Comparison of ENCODE assay signal across 22 cellular contexts in genomic region chr22:48342732-48343131, GRCh38.
A peak's percentile ranks its signal among the peaks of the same experiment; 100 is the strongest.
DNase-seq lines count a peak whose midpoint lies in the region; ATAC-seq, FAIRE-seq and TF ChIP-seq lines count a peak whose summit lies in the region.
"Had no signal": no experiment of that assay in that cellular context is flagged by ENCODE, and none has a peak within 500 bp of the region (broad histone marks: within the 10 kb centered on the region; RNA-seq: fewer than 3 reads in every experiment).

No MANE protein-coding gene starts in this region.

- H4K5ac ChIP-seq in H1 (ENCODE audit: insufficient read length, low read depth, low read length) (no peak overlapping the region), H9 (ENCODE audit: insufficient read length, low read depth, low read length) (no peak overlapping the region)

- H3K4me1 Mint-ChIP-seq in H9: peaks cover 32 to 35% of the 10 kb centered on the region in 2 experiments
- H3K4me1 Mint-ChIP-seq: CD14-positive monocyte; CD8-positive, alpha-beta memory T cell had no signal

- no peaks in the 10 kb centered on the region for H3K36me3 Mint-ChIP-seq in H9 (ENCODE audit: insufficient read depth in 1 of 3, low read depth in 3 of 3)
- H3K36me3 Mint-ChIP-seq: CD14-positive monocyte; CD8-positive, alpha-beta memory T cell had no signal

- H3K4me3 Mint-ChIP-seq in H9: no peak overlapping the region
- H3K4me3 Mint-ChIP-seq: CD14-positive monocyte; CD4-positive, alpha-beta T cell; CD8-positive, alpha-beta memory T cell; GM23338 had no signal

- H3K4me2 ChIP-seq in BLaER1 treated with 17β-estradiol and CSF1 and Interleukin-3, amounts not matched to agents 10 nM and 100 nM: peak overlapping the region in 8 of 11 experiments; percentile 3 to 88 (median 76); a peak in 13 of 22 replicates
- no peak overlapping the region for H3K4me2 ChIP-seq in H1 (ENCODE audit: insufficient read depth in 1 of 2, low read depth in 2 of 2, low read length in 2 of 2)
- H3K4me2 ChIP-seq in H9 (ENCODE audit: insufficient read depth, insufficient read length, low read length): no peak overlapping the region
- H3K4me2 ChIP-seq: GM23338 had no signal

- H3K9me3 ChIP-seq in right cardiac atrium (ENCODE audit: control insufficient read depth, low read length): no peaks in the 10 kb centered on the region
- no peaks in the 10 kb centered on the region for H3K9me3 ChIP-seq in BLaER1 treated with 17β-estradiol and CSF1 and Interleukin-3, amounts not matched to agents 10 nM and 100 nM (replicated peaks in 1 of 11)
- H3K9me3 ChIP-seq in H1 (ENCODE audit: insufficient read depth in 2 of 2, low read depth in 1 of 2, low read length in 1 of 2): no peaks in the 10 kb centered on the region
- H3K9me3 ChIP-seq in sigmoid colon: no peaks in the 10 kb centered on the region
- no peaks in the 10 kb centered on the region for H3K9me3 ChIP-seq in H9 (ENCODE audit: control insufficient read depth, low read depth, low read length)

- H3K27me3 ChIP-seq in right cardiac atrium (ENCODE audit: control insufficient read depth, insufficient read depth) (no peaks in the 10 kb centered on the region), H1 (replicated peaks in 1 of 4; ENCODE audit: control insufficient read depth in 3 of 4, extremely low read depth in 1 of 4, insufficient read depth in 3 of 4, low read length in 3 of 4) (peaks cover 0 to 28% (median 13%) of the 10 kb centered on the region in 4 experiments; a peak in 5 of 7 replicates), sigmoid colon (peaks cover 0 to 8% (median 0%) of the 10 kb centered on the region in 3 donors), H9 (ENCODE audit: insufficient read depth, low read length) (peaks cover 2% of the 10 kb centered on the region; the same call in 1 of the 2 replicates)
- peaks cover 0 to 7% (median 0%) of the 10 kb centered on the region in 11 experiments; a peak in 2 of 22 replicates for H3K27me3 ChIP-seq in BLaER1 treated with 17β-estradiol and CSF1 and Interleukin-3, amounts not matched to agents 10 nM and 100 nM

- TF ChIP-seq POLR2A in H1 (IDR thresholded peaks at IDR 0.05; ENCODE audit: control extremely low read depth in 1 of 2, low read depth in 2 of 2, low read length in 2 of 2) (no peak), sigmoid colon (IDR thresholded peaks at IDR 0.05) (no peak)

- no peak overlapping the region for H3K14ac ChIP-seq in H1 (ENCODE audit: insufficient read length)
- H3K14ac ChIP-seq in H9 (ENCODE audit: insufficient read depth, low read length): no peak overlapping the region

- 80% methylated on average over 4 of the region's 4 CpGs for WGBS in right cardiac atrium
- WGBS in H1 (ENCODE audit: extremely low coverage in 1 of 2, insufficient coverage in 1 of 2, insufficient read length in 1 of 2, insufficient replicate concordance in 2 of 2, low coverage in 1 of 2, low lambda C conversion rate in 2 of 2, missing lambda C conversion rate in 1 of 2), 2 experiments: 93% methylated on average over 3 of the region's 4 CpGs; no CpG with 5 or more reads in 1 of the 2 experiments
- WGBS in sigmoid colon, 2 donors: 87 to 88% methylated on average over 4 of the region's 4 CpGs
- WGBS in H9 (ENCODE audit: extremely low coverage, insufficient read length, low lambda C conversion rate): no CpG with 5 or more reads among the region's 4 CpGs

- POLR2A ChIA-PET in H1 (lab: Charles Lee; ENCODE audit: partially characterized antibody): no interaction called here

- no peak overlapping the region for H4K8ac ChIP-seq in H1 (ENCODE audit: extremely low read depth, insufficient read depth, low read length)
- H4K8ac ChIP-seq in H9 (replicated peaks; ENCODE audit: insufficient read length, low read depth, low read length): no peak overlapping the region

- DNase-seq in Right ventricle myocardium superior (peak; percentile 22), right cardiac atrium (no peak), H1 (ENCODE audit: low read depth in 1 of 2, low spot score in 2 of 2) (no peak), sigmoid colon (peak; percentile 21), H9 (no peak)
- no peak for DNase-seq in stimulated activated CD8-positive, alpha-beta memory T cell treated with anti-CD3 and anti-CD28 coated beads, Interleukin-4, amount 100 ng/mL, for 48 hours
- DNase-seq: 8988T; CD4-positive, alpha-beta T cell; CD8-positive, alpha-beta memory T cell; DMS 273 treated with DMSO at 0.1 percent for 48 hours; DMS79; EL; GDM1; HCEC 1CT had no signal

- TF ChIP-seq CTCF in H1 (IDR thresholded peaks at IDR 0.05; ENCODE audit: control extremely low read depth in 1 of 3, insufficient read depth in 1 of 3, low read depth in 1 of 3, low read length in 3 of 3) (no peak), sigmoid colon (IDR thresholded peaks at IDR 0.05) (no peak), H9 (conservative IDR thresholded peaks at IDR 0.05) (no peak)

- FAIRE-seq in H1 (lab: Jason Lieb, UNC): no peak
- FAIRE-seq: D721Med, GM12878, GM19239, H54 had no signal

- TF ChIP-seq RAD21 in H1 (IDR thresholded peaks at IDR 0.05 in 1 of 2, conservative IDR thresholded peaks at IDR 0.05 in 1 of 2; ENCODE audit: low read depth in 2 of 2, low read length in 2 of 2): no peak

- H3K79me1 ChIP-seq in H1 (ENCODE audit: low read depth, low read length) (0 out of 2 replicates have a peak, but pooled peaks cover 2% of the 10 kb centered on the region), H9 (ENCODE audit: insufficient read depth, low read depth, low read length, poor library complexity, severe bottlenecking) (no peaks in the 10 kb centered on the region)

- H3K27me3 Mint-ChIP-seq in H9 (ENCODE audit: low read depth): peaks cover 36% of the 10 kb centered on the region

- no peak overlapping the region for H3K23ac ChIP-seq in H1 (ENCODE audit: insufficient read length)
- H3K23ac ChIP-seq in H9 (ENCODE audit: insufficient read length, low read depth, low read length): no peak overlapping the region

- H3K23me2 ChIP-seq in H1 (ENCODE audit: low read depth, low read length) (peaks cover 4% of the 10 kb centered on the region; the same call in 1 of the 2 replicates), H9 (ENCODE audit: insufficient read length, low read depth, low read length, poor library complexity, severe bottlenecking) (no peaks in the 10 kb centered on the region)

- intact Hi-C loops in Right ventricle myocardium superior (cut with DNase I): no loop called here
- intact Hi-C loops in right cardiac atrium (cut with DNase I): no loop called here
- intact Hi-C loops in sigmoid colon (cut with DNase I): no loop called here

- ATAC-seq in Right ventricle myocardium superior (ENCODE audit: poor library complexity) (no peak), right cardiac atrium (no peak), HG03439 (IDR thresholded peaks at IDR 0.05; ENCODE audit: unreplicated experiment) (no peak)
- ATAC-seq: GM12878, GM23338 had no signal

- H2BK15ac ChIP-seq in H1 (ENCODE audit: low read length): peak overlapping the region; percentile 72
- no peak overlapping the region for H2BK15ac ChIP-seq in H9 (ENCODE audit: low read depth, low read length)

- peak overlapping the region; percentile 40; the same call in 1 of the 2 replicates for H2AK5ac ChIP-seq in H1 (ENCODE audit: low read depth, low read length)
- no peak overlapping the region for H2AK5ac ChIP-seq in H9 (ENCODE audit: insufficient read length, low read length)

- no peaks in the 10 kb centered on the region for H3K36me3 ChIP-seq in BLaER1 treated with 17β-estradiol and CSF1 and Interleukin-3, amounts not matched to agents 10 nM and 100 nM
- H3K36me3 ChIP-seq in H1 (ENCODE audit: control insufficient read depth in 2 of 4, insufficient read depth in 4 of 4, low read length in 3 of 4) (no peaks in the 10 kb centered on the region), sigmoid colon (no peaks in the 10 kb centered on the region)

- H4K20me1 ChIP-seq in BLaER1 treated with 17β-estradiol and CSF1 and Interleukin-3, amounts not matched to agents 10 nM and 100 nM: peaks cover 0 to 7% (median 0%) of the 10 kb centered on the region in 11 experiments; a peak in 2 of 22 replicates
- H4K20me1 ChIP-seq in H1 (replicated peaks in 1 of 2; ENCODE audit: control insufficient read depth in 1 of 2, insufficient read depth in 2 of 2, low read length in 2 of 2) (no peaks in the 10 kb centered on the region), H9 (ENCODE audit: control insufficient read depth, insufficient read depth, insufficient read length) (no peaks in the 10 kb centered on the region)

- CTCF ChIA-PET in H1 (lab: Charles Lee; ENCODE audit: partially characterized antibody): no interaction called here

- H3K79me2 ChIP-seq in H1 (ENCODE audit: control insufficient read depth in 1 of 2, insufficient read depth in 2 of 2, low read length in 2 of 2) (no peaks in the 10 kb centered on the region), H9 (ENCODE audit: insufficient read depth, low read length) (no peaks in the 10 kb centered on the region)

- no peak overlapping the region; the same call in 1 of the 2 replicates for H2BK5ac ChIP-seq in H1 (ENCODE audit: low read depth, low read length)
- no peak overlapping the region for H2BK5ac ChIP-seq in H9 (ENCODE audit: insufficient read length, low read length)

- H3K9me3 Mint-ChIP-seq in H9: no peaks in the 10 kb centered on the region; a peak in 1 of 5 replicates
- H3K9me3 Mint-ChIP-seq: CD4-positive, alpha-beta T cell; CD8-positive, alpha-beta memory T cell; GM23338 had no signal

- H3T11ph ChIP-seq in H9 (ENCODE audit: low read length): no peak overlapping the region

- no peak overlapping the region for H3K56ac ChIP-seq in H1 (replicated peaks; ENCODE audit: insufficient read length, low read depth, low read length)
- no peak overlapping the region for H3K56ac ChIP-seq in H9 (ENCODE audit: insufficient read length, low read depth, low read length)

- H2BK20ac ChIP-seq in H1 (ENCODE audit: low read length) (no peak overlapping the region), H9 (ENCODE audit: low read depth, low read length, poor library complexity, severe bottlenecking) (no peak overlapping the region)

- no peak overlapping the region; the same call in 1 of the 2 replicates for H3K18ac ChIP-seq in H1 (ENCODE audit: extremely low read depth, low read length)
- no peak overlapping the region for H3K18ac ChIP-seq in H9 (ENCODE audit: insufficient read length, low read depth, low read length)

- H2AFZ ChIP-seq in H1 (ENCODE audit: low read length) (no peak overlapping the region), H9 (ENCODE audit: low read length) (no peak overlapping the region)
- H2AFZ ChIP-seq: GM23338 had no signal

- H3K9ac ChIP-seq in BLaER1 treated with 17β-estradiol and CSF1 and Interleukin-3, amounts not matched to agents 10 nM and 100 nM: no peak overlapping the region
- H3K9ac ChIP-seq in H1 (replicated peaks in 1 of 4; ENCODE audit: extremely low read depth in 1 of 4, low read depth in 3 of 4, low read length in 3 of 4) (no peak overlapping the region), H9 (ENCODE audit: extremely low read depth, insufficient read length, low read length) (no peak overlapping the region)

- no peak for TF ChIP-seq EP300 in H1 (IDR thresholded peaks at IDR 0.05; ENCODE audit: borderline replicate concordance in 1 of 2, low read depth in 2 of 2, low read length in 2 of 2)
- no peak for TF ChIP-seq EP300 in sigmoid colon (IDR thresholded peaks at IDR 0.05)

- H3K27ac Mint-ChIP-seq in H9: no peak overlapping the region
- H3K27ac Mint-ChIP-seq: CD14-positive monocyte; CD4-positive, alpha-beta T cell; GM23338 had no signal

- H3K27ac ChIP-seq in right cardiac atrium (ENCODE audit: low read length) (no peak overlapping the region), H1 (ENCODE audit: low read depth, low read length) (no peak overlapping the region), sigmoid colon (no peak overlapping the region), H9 (ENCODE audit: insufficient read length, low read depth, low read length) (no peak overlapping the region)
- H3K27ac ChIP-seq in BLaER1 treated with 17β-estradiol and CSF1 and Interleukin-3, amounts not matched to agents 10 nM and 100 nM: no peak overlapping the region

- H2BK120ac ChIP-seq in H1 (replicated peaks; ENCODE audit: low read depth, low read length) (no peak overlapping the region), H9 (ENCODE audit: low read depth, low read length, poor library complexity, severe bottlenecking) (no peak overlapping the region)

- H4K91ac ChIP-seq in H1 (replicated peaks; ENCODE audit: insufficient read length, low read length): peak overlapping the region; percentile 56
- H4K91ac ChIP-seq in H9 (ENCODE audit: insufficient read length, low read depth, low read length): no peak overlapping the region

- H2BK12ac ChIP-seq in H1 (ENCODE audit: low read depth, low read length) (peak overlapping the region; percentile 90; the same call in 1 of the 2 replicates), H9 (ENCODE audit: insufficient read length, low read depth, low read length) (no peak overlapping the region)

- H3K4me1 ChIP-seq in right cardiac atrium (ENCODE audit: control insufficient read depth, insufficient read depth, low read length): no peaks in the 10 kb centered on the region
- H3K4me1 ChIP-seq in BLaER1 treated with 17β-estradiol and CSF1 and Interleukin-3, amounts not matched to agents 10 nM and 100 nM: peaks cover 7 to 95% (median 60%) of the 10 kb centered on the region in 10 experiments; a peak in 18 of 20 replicates
- H3K4me1 ChIP-seq in H1 (replicated peaks in 1 of 4; ENCODE audit: control insufficient read depth in 3 of 4, insufficient read depth in 4 of 4, low read length in 3 of 4): peaks cover 0 to 37% (median 6%) of the 10 kb centered on the region in 4 experiments; a peak in 4 of 7 replicates
- H3K4me1 ChIP-seq in sigmoid colon: no peaks in the 10 kb centered on the region
- peaks cover 15% of the 10 kb centered on the region; the same call in 1 of the 2 replicates for H3K4me1 ChIP-seq in H9 (ENCODE audit: insufficient read depth, low read length)

- no peak overlapping the region for H3K4me3 ChIP-seq in right cardiac atrium (ENCODE audit: low read length)
- H3K4me3 ChIP-seq in BLaER1 treated with 17β-estradiol and CSF1 and Interleukin-3, amounts not matched to agents 10 nM and 100 nM: no peak overlapping the region
- H3K4me3 ChIP-seq in H1 (ENCODE audit: extremely low read depth in 1 of 4, insufficient read depth in 2 of 4, low read depth in 3 of 4, low read length in 4 of 4): no peak overlapping the region
- H3K4me3 ChIP-seq in sigmoid colon: no peak overlapping the region
- H3K4me3 ChIP-seq: GM12878, GM23338 had no signal

- H3K4ac ChIP-seq in H1 (replicated peaks; ENCODE audit: insufficient read length, low read depth, low read length): peak overlapping the region; percentile 66
- H3K4ac ChIP-seq in H9 (ENCODE audit: low read depth, low read length): no peak overlapping the region

Comparison
In these comparisons a context has a peak if more than half of its experiments do, and no peak if none do; other contexts are left out.
1. DNase-seq: peak in Right ventricle myocardium superior (single experiment) and sigmoid colon (single experiment); none in right cardiac atrium (0 of 3), H1 (0 of 2), stimulated activated CD8-positive, alpha-beta memory T cell treated with anti-CD3 and anti-CD28 coated beads, Interleukin-4, amount 100 ng/mL, for 48 hours (single experiment) and H9 (single experiment).
2. H3K4me2 ChIP-seq: peak in BLaER1 treated with 17β-estradiol and CSF1 and Interleukin-3, amounts not matched to agents 10 nM and 100 nM (8 of 11); none in H1 (0 of 2) and H9 (single experiment).